Comparison of ENCODE assay signal across 10 cellular contexts in genomic region chr5:54742417-54742889, GRCh38.
DNase-seq lines count a peak whose midpoint lies in the region; ATAC-seq and TF ChIP-seq lines count a peak whose summit lies in the region.
"Had no signal": no experiment of that assay in that cellular context is flagged by ENCODE, and none has a peak within 500 bp of the region (broad histone marks: within the 10 kb centered on the region; RNA-seq: fewer than 3 reads in every experiment).

No MANE protein-coding gene starts in this region.

- peaks cover 3% of the 10 kb centered on the region for H3K27me3 Mint-ChIP-seq in activated CD4-positive, alpha-beta memory T cell treated with anti-CD3 and anti-CD28 coated beads, Interleukin-2, amount 10 ng/mL, durations not matched to agents 7 days and 5 days
- no peaks in the 10 kb centered on the region for H3K27me3 Mint-ChIP-seq in activated CD4-positive, alpha-beta memory T cell treated with anti-CD3 and anti-CD28 coated beads for 36 hours
- H3K27me3 Mint-ChIP-seq in stimulated activated naive B cell treated with anti-CD40 and anti-IgM and Interleukin-4, amounts not matched to agents 10 μg/mL and 1 μg/mL and 100 μg/mL, for 72 hours: peaks cover 0 to 10% of the 10 kb centered on the region in 2 donors
- H3K27me3 Mint-ChIP-seq in natural killer cell treated with Interleukin-12 subunit alpha and Interleukin-12 subunit beta and Interleukin-15 and Interleukin-18, amount 100 ng/mL, for 72 hours: peaks cover 0 to 2% of the 10 kb centered on the region in 2 donors
- no peaks in the 10 kb centered on the region for H3K27me3 Mint-ChIP-seq in activated naive CD8-positive, alpha-beta T cell treated with anti-CD3 and anti-CD28 coated beads, Interleukin-2, amount 50 U/mL, for 24 hours

- peaks cover 66% of the 10 kb centered on the region for H3K4me1 Mint-ChIP-seq in activated CD4-positive, alpha-beta memory T cell treated with anti-CD3 and anti-CD28 coated beads, Interleukin-2, amount 10 ng/mL, durations not matched to agents 7 days and 5 days
- H3K4me1 Mint-ChIP-seq in activated CD4-positive, alpha-beta memory T cell treated with anti-CD3 and anti-CD28 coated beads for 36 hours (ENCODE audit: low read depth): peaks cover 27% of the 10 kb centered on the region
- peaks cover 26 to 33% of the 10 kb centered on the region in 2 donors for H3K4me1 Mint-ChIP-seq in stimulated activated naive B cell treated with anti-CD40 and anti-IgM and Interleukin-4, amounts not matched to agents 10 μg/mL and 1 μg/mL and 100 μg/mL, for 72 hours
- peaks cover 30 to 56% of the 10 kb centered on the region in 2 donors for H3K4me1 Mint-ChIP-seq in natural killer cell treated with Interleukin-12 subunit alpha and Interleukin-12 subunit beta and Interleukin-15 and Interleukin-18, amount 100 ng/mL, for 72 hours (ENCODE audit: low read depth in 2 of 2)
- H3K4me1 Mint-ChIP-seq in activated naive CD8-positive, alpha-beta T cell treated with anti-CD3 and anti-CD28 coated beads, Interleukin-2, amount 50 U/mL, for 24 hours: peaks cover 17% of the 10 kb centered on the region

- intact Hi-C loops in activated CD4-positive, alpha-beta memory T cell treated with anti-CD3 and anti-CD28 coated beads for 36 hours (cut with micrococcal nuclease): no loop called here
- intact Hi-C loops in left cardiac atrium (cut with DNase I): no loop called here

- peak; percentile 18 to 26 for ATAC-seq in left cardiac atrium
- ATAC-seq in stimulated activated naive B cell treated with anti-CD40 and anti-IgM and Interleukin-4, amounts not matched to agents 10 μg/mL and 1 μg/mL and 100 μg/mL, for 72 hours (replicated peaks): no peak
- no peak for ATAC-seq in natural killer cell treated with Interleukin-12 subunit alpha and Interleukin-12 subunit beta and Interleukin-15 and Interleukin-18, amount 100 ng/mL, for 72 hours
- no peak for ATAC-seq in activated naive CD8-positive, alpha-beta T cell treated with anti-CD3 and anti-CD28 coated beads, Interleukin-2, amount 50 U/mL, for 24 hours

- POLR2A ChIA-PET in activated CD4-positive, alpha-beta memory T cell treated with anti-CD3 and anti-CD28 coated beads, Interleukin-2, amount 10 ng/mL, durations not matched to agents 7 days and 5 days (lab: Charles Lee): interaction anchor here (3.2 to 3.6 kb wide), 2 partner anchors 18 to 224 kb away, joined by 12 to 20 read pairs; partner anchors contain the start of gene SNX18
- POLR2A ChIA-PET in activated CD4-positive, alpha-beta memory T cell treated with anti-CD3 and anti-CD28 coated beads for 36 hours (lab: Charles Lee): interaction anchor here (1.1 kb wide), 1 partner anchor 20 kb away, joined by 3 read pairs; no protein-coding TSS in a partner anchor

- TF ChIP-seq CTCF in VCaP (conservative IDR thresholded peaks at IDR 0.05): 0 out of 2 replicates have a peak, but pooled peaks have one; percentile 20

- no peak overlapping the region for H3K27ac ChIP-seq in VCaP

- H3K9me3 Mint-ChIP-seq in activated CD4-positive, alpha-beta memory T cell treated with anti-CD3 and anti-CD28 coated beads, Interleukin-2, amount 10 ng/mL, durations not matched to agents 7 days and 5 days: peaks cover 13% of the 10 kb centered on the region
- H3K9me3 Mint-ChIP-seq in activated CD4-positive, alpha-beta memory T cell treated with anti-CD3 and anti-CD28 coated beads for 36 hours: no peaks in the 10 kb centered on the region
- peaks cover 0 to 1% of the 10 kb centered on the region in 2 donors for H3K9me3 Mint-ChIP-seq in stimulated activated naive B cell treated with anti-CD40 and anti-IgM and Interleukin-4, amounts not matched to agents 10 μg/mL and 1 μg/mL and 100 μg/mL, for 72 hours
- H3K9me3 Mint-ChIP-seq in natural killer cell treated with Interleukin-12 subunit alpha and Interleukin-12 subunit beta and Interleukin-15 and Interleukin-18, amount 100 ng/mL, for 72 hours: no peaks in the 10 kb centered on the region
- no peaks in the 10 kb centered on the region for H3K9me3 Mint-ChIP-seq in activated naive CD8-positive, alpha-beta T cell treated with anti-CD3 and anti-CD28 coated beads, Interleukin-2, amount 50 U/mL, for 24 hours

- CTCF ChIA-PET in activated CD4-positive, alpha-beta memory T cell treated with anti-CD3 and anti-CD28 coated beads, Interleukin-2, amount 10 ng/mL, durations not matched to agents 7 days and 5 days (lab: Charles Lee): interaction anchor here (1.9 kb wide), 1 partner anchor 69 kb away, joined by 5 read pairs; no protein-coding TSS in a partner anchor
- CTCF ChIA-PET in activated CD4-positive, alpha-beta memory T cell treated with anti-CD3 and anti-CD28 coated beads for 36 hours (lab: Charles Lee): interaction anchor here (1.2 kb wide), 1 partner anchor 225 kb away, joined by 5 read pairs; the partner anchor contains the start of gene SNX18

- peaks cover 42% of the 10 kb centered on the region for H3K36me3 Mint-ChIP-seq in activated CD4-positive, alpha-beta memory T cell treated with anti-CD3 and anti-CD28 coated beads, Interleukin-2, amount 10 ng/mL, durations not matched to agents 7 days and 5 days (ENCODE audit: low read depth)
- H3K36me3 Mint-ChIP-seq in activated CD4-positive, alpha-beta memory T cell treated with anti-CD3 and anti-CD28 coated beads for 36 hours: peaks cover 3% of the 10 kb centered on the region
- H3K36me3 Mint-ChIP-seq in stimulated activated naive B cell treated with anti-CD40 and anti-IgM and Interleukin-4, amounts not matched to agents 10 μg/mL and 1 μg/mL and 100 μg/mL, for 72 hours: no peaks in the 10 kb centered on the region
- no peaks in the 10 kb centered on the region for H3K36me3 Mint-ChIP-seq in natural killer cell treated with Interleukin-12 subunit alpha and Interleukin-12 subunit beta and Interleukin-15 and Interleukin-18, amount 100 ng/mL, for 72 hours
- H3K36me3 Mint-ChIP-seq in activated naive CD8-positive, alpha-beta T cell treated with anti-CD3 and anti-CD28 coated beads, Interleukin-2, amount 50 U/mL, for 24 hours (ENCODE audit: low read depth): no peaks in the 10 kb centered on the region

- H3K4me3 Mint-ChIP-seq in activated CD4-positive, alpha-beta memory T cell treated with anti-CD3 and anti-CD28 coated beads, Interleukin-2, amount 10 ng/mL, durations not matched to agents 7 days and 5 days: no peak overlapping the region
- H3K4me3 Mint-ChIP-seq in activated CD4-positive, alpha-beta memory T cell treated with anti-CD3 and anti-CD28 coated beads for 36 hours: no peak overlapping the region
- H3K4me3 Mint-ChIP-seq in stimulated activated naive B cell treated with anti-CD40 and anti-IgM and Interleukin-4, amounts not matched to agents 10 μg/mL and 1 μg/mL and 100 μg/mL, for 72 hours: no peak overlapping the region
- no peak overlapping the region for H3K4me3 Mint-ChIP-seq in natural killer cell treated with Interleukin-12 subunit alpha and Interleukin-12 subunit beta and Interleukin-15 and Interleukin-18, amount 100 ng/mL, for 72 hours
- no peak overlapping the region for H3K4me3 Mint-ChIP-seq in activated naive CD8-positive, alpha-beta T cell treated with anti-CD3 and anti-CD28 coated beads, Interleukin-2, amount 50 U/mL, for 24 hours

- DNase-seq in activated CD4-positive, alpha-beta memory T cell treated with anti-CD3 and anti-CD28 coated beads, Interleukin-2, amount 10 ng/mL, durations not matched to agents 7 days and 5 days: no peak
- no peak for DNase-seq in activated CD4-positive, alpha-beta memory T cell treated with anti-CD3 and anti-CD28 coated beads for 36 hours
- DNase-seq in left cardiac atrium: peak; percentile 40
- DNase-seq in stimulated activated naive B cell treated with anti-CD40 and anti-IgM and Interleukin-4, amounts not matched to agents 10 μg/mL and 1 μg/mL and 100 μg/mL, for 72 hours: no peak
- DNase-seq in NCI-H526 (lab: John Stamatoyannopoulos, UW): no peak
- DNase-seq in natural killer cell treated with Interleukin-12 subunit alpha and Interleukin-12 subunit beta and Interleukin-15 and Interleukin-18, amount 100 ng/mL, for 72 hours (ENCODE audit: low spot score): no peak
- no peak for DNase-seq in activated naive CD8-positive, alpha-beta T cell treated with anti-CD3 and anti-CD28 coated beads, Interleukin-2, amount 50 U/mL, for 24 hours
- DNase-seq: activated effector memory CD4-positive, alpha-beta T cell treated with Interleukin-2 at 50 U/mL for 16 hours; AML-193 had no signal

- H3K27ac Mint-ChIP-seq in activated CD4-positive, alpha-beta memory T cell treated with anti-CD3 and anti-CD28 coated beads, Interleukin-2, amount 10 ng/mL, durations not matched to agents 7 days and 5 days: peak overlapping the region; percentile 89
- no peak overlapping the region for H3K27ac Mint-ChIP-seq in activated CD4-positive, alpha-beta memory T cell treated with anti-CD3 and anti-CD28 coated beads for 36 hours
- peak overlapping the region; percentile 44 for H3K27ac Mint-ChIP-seq in stimulated activated naive B cell treated with anti-CD40 and anti-IgM and Interleukin-4, amounts not matched to agents 10 μg/mL and 1 μg/mL and 100 μg/mL, for 72 hours
- no peak overlapping the region for H3K27ac Mint-ChIP-seq in natural killer cell treated with Interleukin-12 subunit alpha and Interleukin-12 subunit beta and Interleukin-15 and Interleukin-18, amount 100 ng/mL, for 72 hours
- H3K27ac Mint-ChIP-seq in activated naive CD8-positive, alpha-beta T cell treated with anti-CD3 and anti-CD28 coated beads, Interleukin-2, amount 50 U/mL, for 24 hours: no peak overlapping the region

Comparison
In these comparisons a context has a peak if more than half of its experiments do, and no peak if none do; other contexts are left out.
1. H3K27ac Mint-ChIP-seq: peak in activated CD4-positive, alpha-beta memory T cell treated with anti-CD3 and anti-CD28 coated beads, Interleukin-2, amount 10 ng/mL, durations not matched to agents 7 days and 5 days (single experiment) and stimulated activated naive B cell treated with anti-CD40 and anti-IgM and Interleukin-4, amounts not matched to agents 10 μg/mL and 1 μg/mL and 100 μg/mL, for 72 hours (single experiment); none in activated CD4-positive, alpha-beta memory T cell treated with anti-CD3 and anti-CD28 coated beads for 36 hours (single experiment), natural killer cell treated with Interleukin-12 subunit alpha and Interleukin-12 subunit beta and Interleukin-15 and Interleukin-18, amount 100 ng/mL, for 72 hours (0 of 2) and activated naive CD8-positive, alpha-beta T cell treated with anti-CD3 and anti-CD28 coated beads, Interleukin-2, amount 50 U/mL, for 24 hours (single experiment).
2. ATAC-seq: peak in left cardiac atrium (2 of 2); none in stimulated activated naive B cell treated with anti-CD40 and anti-IgM and Interleukin-4, amounts not matched to agents 10 μg/mL and 1 μg/mL and 100 μg/mL, for 72 hours (0 of 2), natural killer cell treated with Interleukin-12 subunit alpha and Interleukin-12 subunit beta and Interleukin-15 and Interleukin-18, amount 100 ng/mL, for 72 hours (0 of 2) and activated naive CD8-positive, alpha-beta T cell treated with anti-CD3 and anti-CD28 coated beads, Interleukin-2, amount 50 U/mL, for 24 hours (single experiment).